ENCODE assay signal across 32 cellular contexts in the genomic region with DNA sequence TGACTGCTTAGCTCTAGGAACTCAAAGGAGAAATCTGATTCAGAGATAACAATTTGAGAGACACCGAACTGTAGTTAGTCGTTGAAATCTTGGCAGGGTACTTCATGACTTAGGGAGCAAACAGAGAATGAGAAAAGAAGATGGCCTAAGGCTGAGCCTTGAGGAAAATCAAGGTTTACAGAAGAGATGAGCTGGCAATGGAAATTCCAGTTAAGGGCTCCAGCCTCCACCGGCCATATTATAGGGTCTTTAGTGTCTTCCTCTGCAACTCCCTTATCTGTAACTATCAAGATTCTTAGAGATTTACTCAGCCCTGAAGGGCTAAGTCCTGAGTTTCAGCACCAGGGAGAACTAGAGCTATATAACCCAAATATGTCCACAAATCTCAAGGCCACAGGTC. TPM values are rescaled to one million over a fixed set of nuclear protein-coding genes. Genes with fewer than 3 reads are reported as not detected.
"Had no signal": no experiment of that assay in that cellular context is flagged by ENCODE, and none has a peak within 500 bp of the region (broad histone marks: within the 10 kb centered on the region; RNA-seq: fewer than 3 reads in every experiment).

No MANE protein-coding gene starts in this region.

- H3K4me3 ChIP-seq: stomach, suprapubic skin, testis, thoracic aorta, thyroid gland, tibial artery, tibial nerve, transverse colon, upper lobe of left lung, upper lobe of right lung, uterus, vagina had no signal

- H3K27ac ChIP-seq: stomach, suprapubic skin, testis, thoracic aorta, thyroid gland, tibial artery, tibial nerve, transverse colon, upper lobe of left lung, upper lobe of right lung, uterus, vagina had no signal

- H3K4me3 Mint-ChIP-seq: stimulated activated effector memory CD8-positive, alpha-beta T cell treated with anti-CD3 and anti-CD28 coated beads, Interleukin-12 subunit alpha, Interleukin-12 subunit beta, amount 100 ng/mL, for 72 hours; stimulated activated memory B cell treated with anti-CD40 and anti-IgM and Interleukin-4, amounts not matched to agents 10 μg/mL and 1 μg/mL and 100 μg/mL, for 72 hours; stimulated activated naive B cell treated with anti-CD40 and anti-IgM and Interleukin-4, amounts not matched to agents 10 μg/mL and 1 μg/mL and 100 μg/mL, for 72 hours; stimulated activated naive CD8-positive, alpha-beta T cell treated with anti-CD3 and anti-CD28 coated beads, Interleukin-15, amount 100 ng/mL, for 72 hours; stimulated activated naive CD8-positive, alpha-beta T cell treated with anti-CD3 and anti-CD28 coated beads, Interleukin-15, Interleukin-2, amounts not matched to agents 100 ng/mL and 50 ng/mL, for 24 hours; type B pancreatic cell had no signal

- H3K9me3 ChIP-seq: stomach, suprapubic skin, testis, thoracic aorta, thyroid gland, tibial artery, tibial nerve, transverse colon, upper lobe of left lung, upper lobe of right lung, uterus, vagina had no signal

- H3K27ac Mint-ChIP-seq: stimulated activated effector memory CD8-positive, alpha-beta T cell treated with anti-CD3 and anti-CD28 coated beads, Interleukin-12 subunit alpha, Interleukin-12 subunit beta, amount 100 ng/mL, for 72 hours; stimulated activated memory B cell treated with anti-CD40 and anti-IgM and Interleukin-4, amounts not matched to agents 10 μg/mL and 1 μg/mL and 100 μg/mL, for 72 hours; stimulated activated naive B cell treated with anti-CD40 and anti-IgM and Interleukin-4, amounts not matched to agents 10 μg/mL and 1 μg/mL and 100 μg/mL, for 72 hours; stimulated activated naive CD8-positive, alpha-beta T cell treated with anti-CD3 and anti-CD28 coated beads, Interleukin-15, amount 100 ng/mL, for 72 hours; stimulated activated naive CD8-positive, alpha-beta T cell treated with anti-CD3 and anti-CD28 coated beads, Interleukin-15, Interleukin-2, amounts not matched to agents 100 ng/mL and 50 ng/mL, for 24 hours; type B pancreatic cell had no signal

- ATAC-seq: stimulated activated effector memory CD8-positive, alpha-beta T cell treated with anti-CD3 and anti-CD28 coated beads, Interleukin-12 subunit alpha, Interleukin-12 subunit beta, amount 100 ng/mL, for 72 hours; stimulated activated memory B cell treated with anti-CD40 and anti-IgM and Interleukin-4, amounts not matched to agents 10 μg/mL and 1 μg/mL and 100 μg/mL, for 72 hours; stimulated activated naive B cell treated with anti-CD40 and anti-IgM and Interleukin-4, amounts not matched to agents 10 μg/mL and 1 μg/mL and 100 μg/mL, for 72 hours; stimulated activated naive CD8-positive, alpha-beta T cell treated with anti-CD3 and anti-CD28 coated beads, Interleukin-15, amount 100 ng/mL, for 72 hours; stimulated activated naive CD8-positive, alpha-beta T cell treated with anti-CD3 and anti-CD28 coated beads, Interleukin-15, Interleukin-2, amounts not matched to agents 100 U/mL and 50 U/mL, for 24 hours; upper lobe of right lung had no signal

- H3K4me1 ChIP-seq: stomach, suprapubic skin, testis, thyroid gland, tibial artery, upper lobe of left lung, upper lobe of right lung, uterus, vagina had no signal

- H3K27me3 Mint-ChIP-seq: stimulated activated naive CD8-positive, alpha-beta T cell treated with anti-CD3 and anti-CD28 coated beads, Interleukin-15, Interleukin-2, amounts not matched to agents 100 ng/mL and 50 ng/mL, for 24 hours had no signal

- H3K36me3 ChIP-seq: stomach, suprapubic skin, thoracic aorta, thyroid gland, tibial artery, tibial nerve, transverse colon, upper lobe of left lung, upper lobe of right lung, uterus, vagina had no signal

- H3K27me3 ChIP-seq: stomach, testis, thyroid gland, tibial nerve, transverse colon, upper lobe of left lung, upper lobe of right lung, uterus, vagina had no signal

- DNase-seq: stimulated activated CD4-positive, alpha-beta T cell treated with anti-CD3 and anti-CD28 coated beads, Interleukin-2, amount 100 ng/mL, for 24 hours; stimulated activated CD4-positive, alpha-beta T cell treated with anti-CD3 and anti-CD28 coated beads, Interleukin-2, amount 100 ng/mL, for 48 hours; stimulated activated CD4-positive, alpha-beta T cell treated with anti-CD3 and anti-CD28 coated beads, Interleukin-4, amount 100 ng/mL, for 1 hour; stimulated activated CD4-positive, alpha-beta T cell treated with anti-CD3 and anti-CD28 coated beads, Interleukin-4, amount 100 ng/mL, for 24 hours; stimulated activated CD4-positive, alpha-beta T cell treated with anti-CD3 and anti-CD28 coated beads, Interleukin-4, amount 100 ng/mL, for 4 hours; stimulated activated CD8-positive, alpha-beta memory T cell treated with anti-CD3 and anti-CD28 coated beads, Interleukin-4, amount 100 ng/mL, for 48 hours; stimulated activated naive B cell treated with anti-CD40 and anti-IgM and Interleukin-4, amounts not matched to agents 10 μg/mL and 1 μg/mL and 100 μg/mL, for 72 hours; stimulated activated naive CD4-positive, alpha-beta T cell; stimulated activated naive CD4-positive, alpha-beta T cell treated with Interleukin-2 at 50 U/mL for 16 hours; stimulated activated naive CD8-positive, alpha-beta T cell treated with anti-CD3 and anti-CD28 coated beads, Interleukin-15, amount 100 ng/mL, for 72 hours; stimulated activated naive CD8-positive, alpha-beta T cell treated with anti-CD3 and anti-CD28 coated beads, Interleukin-15, Interleukin-2, amounts not matched to agents 100 U/mL and 50 U/mL, for 24 hours; stomach; substantia nigra; testis; thyroid gland; tibial artery; transverse colon; upper lobe of left lung; upper lobe of right lung; uterus had no signal

- H3K36me3 Mint-ChIP-seq: stimulated activated effector memory CD8-positive, alpha-beta T cell treated with anti-CD3 and anti-CD28 coated beads, Interleukin-12 subunit alpha, Interleukin-12 subunit beta, amount 100 ng/mL, for 72 hours; stimulated activated memory B cell treated with anti-CD40 and anti-IgM and Interleukin-4, amounts not matched to agents 10 μg/mL and 1 μg/mL and 100 μg/mL, for 72 hours; stimulated activated naive B cell treated with anti-CD40 and anti-IgM and Interleukin-4, amounts not matched to agents 10 μg/mL and 1 μg/mL and 100 μg/mL, for 72 hours; type B pancreatic cell had no signal

- H3K9me3 Mint-ChIP-seq: stimulated activated effector memory CD8-positive, alpha-beta T cell treated with anti-CD3 and anti-CD28 coated beads, Interleukin-12 subunit alpha, Interleukin-12 subunit beta, amount 100 ng/mL, for 72 hours; stimulated activated naive CD8-positive, alpha-beta T cell treated with anti-CD3 and anti-CD28 coated beads, Interleukin-15, amount 100 ng/mL, for 72 hours; type B pancreatic cell had no signal

- H3K4me1 Mint-ChIP-seq: stimulated activated effector memory CD8-positive, alpha-beta T cell treated with anti-CD3 and anti-CD28 coated beads, Interleukin-12 subunit alpha, Interleukin-12 subunit beta, amount 100 ng/mL, for 72 hours; stimulated activated memory B cell treated with anti-CD40 and anti-IgM and Interleukin-4, amounts not matched to agents 10 μg/mL and 1 μg/mL and 100 μg/mL, for 72 hours; stimulated activated naive CD8-positive, alpha-beta T cell treated with anti-CD3 and anti-CD28 coated beads, Interleukin-15, amount 100 ng/mL, for 72 hours had no signal

RNA-seq across cellular contexts. Expression of a gene that starts 26.6 kb away (rescaled TPM):
- total RNA-seq: subcutaneous adipose tissue, suprapubic skin, temporal lobe, ureter, vagina had no signal

RNA-seq across cellular contexts. Expression of a gene that starts 34.9 kb away (rescaled TPM):
- total RNA-seq: subcutaneous adipose tissue, suprapubic skin, temporal lobe, testis, thoracic aorta, tibial nerve, transverse colon, upper lobe of left lung, upper lobe of right lung, ureter, urinary bladder, uterus, vagina had no signal
- polyA plus RNA-seq: urinary bladder had no signal
